ENCODE assay signal across 8 cellular contexts in genomic region chr20:62880147-62880934, GRCh38.
"Had no signal": no experiment of that assay in that cellular context is flagged by ENCODE, and none has a peak within 500 bp of the region (broad histone marks: within the 10 kb centered on the region; RNA-seq: fewer than 3 reads in every experiment).

No MANE protein-coding gene starts in this region.

- H3K9me3 Mint-ChIP-seq: HFFc6 had no signal

- DNase-seq: GOT3, HFFc6, IMR-90, KG1 had no signal

- H3K4me3 ChIP-seq: HAP-1, K562 had no signal

- ATAC-seq: HCT116, K562 had no signal

- H3K9me3 ChIP-seq: HAP-1 had no signal

- H3K4me1 ChIP-seq: HAP-1 had no signal

- H3K36me3 ChIP-seq: HAP-1 had no signal

- FAIRE-seq: HTR-8/SVneo, K562 had no signal

- H3K4me3 Mint-ChIP-seq: HFFc6 had no signal

- H3K27ac Mint-ChIP-seq: HFFc6 had no signal
